22 cellular contexts compared by ENCODE assay signal in the genomic region with DNA sequence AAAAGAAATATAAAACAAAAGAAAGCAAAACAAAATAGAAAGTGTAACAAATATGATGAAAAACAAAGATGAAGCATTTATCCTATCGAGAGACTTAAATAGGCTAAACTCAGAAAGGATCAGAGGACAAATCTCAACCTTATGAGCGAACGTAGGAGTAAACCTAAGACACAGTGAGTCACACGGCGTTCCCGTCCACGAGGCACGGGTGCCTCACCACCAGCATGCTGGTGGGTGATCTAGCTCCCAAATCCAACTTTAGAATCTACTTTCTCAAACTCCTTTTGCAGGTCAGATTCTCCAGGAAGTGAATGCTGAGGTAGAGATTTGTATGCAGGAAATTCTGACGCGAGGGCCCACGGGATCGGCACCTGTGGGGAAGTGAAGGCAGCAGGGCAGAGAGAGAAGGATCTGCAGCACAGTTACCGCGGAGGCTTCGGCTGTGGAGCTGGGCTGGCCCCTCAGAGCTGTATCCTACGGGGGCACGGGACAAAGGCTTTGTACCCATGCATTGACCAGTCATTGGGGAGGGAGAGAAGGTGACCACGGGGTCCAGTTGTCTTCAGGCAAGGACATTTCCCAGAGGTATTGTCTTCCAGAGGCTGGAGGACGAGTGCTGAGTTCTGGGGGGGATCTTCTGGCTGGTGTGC. TPM values are rescaled to one million over a fixed set of nuclear protein-coding genes. Genes with fewer than 3 reads are reported as not detected.
DNase-seq lines count a peak whose midpoint lies in the region; ATAC-seq and TF ChIP-seq lines count a peak whose summit lies in the region.
"Had no signal": no experiment of that assay in that cellular context is flagged by ENCODE, and none has a peak within 500 bp of the region (broad histone marks: within the 10 kb centered on the region; RNA-seq: fewer than 3 reads in every experiment).

No MANE protein-coding gene starts in this region.

- WGBS in spleen, 5 donors: 62 to 72% (median 69%) methylated on average over 19 of the region's 19 CpGs

- no peaks in the 10 kb centered on the region for H3K36me3 ChIP-seq in spleen
- H3K36me3 ChIP-seq: BE2C had no signal

- H3K4me1 ChIP-seq in spleen: no peaks in the 10 kb centered on the region
- H3K4me1 ChIP-seq: BE2C had no signal

- peaks cover 4 to 37% (median 27%) of the 10 kb centered on the region in 8 donors for H3K9me3 ChIP-seq in spleen
- H3K9me3 ChIP-seq: BE2C had no signal

- no peak for ATAC-seq in activated naive CD8-positive, alpha-beta T cell treated with anti-CD3 and anti-CD28 coated beads, Interleukin-2, amount 50 U/mL, for 24 hours
- ATAC-seq in GM19035 (IDR thresholded peaks at IDR 0.05; ENCODE audit: unreplicated experiment): no peak
- ATAC-seq: PC-3 had no signal

- peaks cover 4% of the 10 kb centered on the region for H3K27me3 Mint-ChIP-seq in activated naive CD8-positive, alpha-beta T cell treated with anti-CD3 and anti-CD28 coated beads for 36 hours
- H3K27me3 Mint-ChIP-seq in activated naive CD8-positive, alpha-beta T cell treated with anti-CD3 and anti-CD28 coated beads, Interleukin-2, amount 50 U/mL, for 24 hours: no peaks in the 10 kb centered on the region
- H3K27me3 Mint-ChIP-seq in chondrocyte (ENCODE audit: low read depth): peaks cover 5% of the 10 kb centered on the region
- peaks cover 26% of the 10 kb centered on the region for H3K27me3 Mint-ChIP-seq in nephron progenitor cell (ENCODE audit: low read depth, poor library complexity)

- H3K27me3 ChIP-seq in spleen (replicated peaks in 1 of 7): no peaks in the 10 kb centered on the region
- H3K27me3 ChIP-seq: BE2C had no signal

- TF ChIP-seq POLR2A in spleen (IDR thresholded peaks at IDR 0.05): no peak

- TF ChIP-seq CTCF in chondrocyte (IDR thresholded peaks at IDR 0.05): no peak
- no peak for TF ChIP-seq CTCF in nephron progenitor cell (IDR thresholded peaks at IDR 0.05)
- TF ChIP-seq CTCF in spleen (IDR thresholded peaks at IDR 0.05 in 8 of 11, conservative IDR thresholded peaks at IDR 0.05 in 3 of 11): no peak

- DNase-seq in activated naive CD8-positive, alpha-beta T cell treated with anti-CD3 and anti-CD28 coated beads for 36 hours: no peak
- DNase-seq in activated naive CD8-positive, alpha-beta T cell treated with anti-CD3 and anti-CD28 coated beads, Interleukin-2, amount 50 U/mL, for 24 hours: no peak
- DNase-seq in chondrocyte (ENCODE audit: low spot score): peak; percentile 64
- DNase-seq in nephron progenitor cell: no peak
- peak; percentile 68 for DNase-seq in spleen
- DNase-seq in NCI-H774 (lab: John Stamatoyannopoulos, UW): no peak
- DNase-seq in occipital lobe (lab: John Stamatoyannopoulos, UW): no peak
- DNase-seq: BE2C; CD4-positive, CD25-positive, alpha-beta regulatory T cell; COR-L47; DMS 273 treated with DMSO at 0.1 percent for 48 hours; DND-41; H7; HFFc6; IMR-90; NCI-H1417 treated with DMSO at 0.1 percent for 48 hours; NCI-H187 treated with DMSO at 0.1 percent for 48 hours; NCI-H2227 treated with DMSO at 0.1 percent for 48 hours; NCI-H510A treated with DMSO at 0.1 percent for 48 hours; PC-3 had no signal

- H3K27ac ChIP-seq in spleen: no peak overlapping the region
- H3K27ac ChIP-seq: HL-60 had no signal

- H3K4me3 ChIP-seq in spleen: no peak overlapping the region

- peaks cover 2% of the 10 kb centered on the region for H3K36me3 Mint-ChIP-seq in activated naive CD8-positive, alpha-beta T cell treated with anti-CD3 and anti-CD28 coated beads for 36 hours
- H3K36me3 Mint-ChIP-seq in activated naive CD8-positive, alpha-beta T cell treated with anti-CD3 and anti-CD28 coated beads, Interleukin-2, amount 50 U/mL, for 24 hours (ENCODE audit: low read depth): no peaks in the 10 kb centered on the region
- H3K36me3 Mint-ChIP-seq in chondrocyte (ENCODE audit: low read depth) (peaks cover 5% of the 10 kb centered on the region), nephron progenitor cell (ENCODE audit: low read depth) (no peaks in the 10 kb centered on the region)

- H3K9me3 Mint-ChIP-seq in activated naive CD8-positive, alpha-beta T cell treated with anti-CD3 and anti-CD28 coated beads for 36 hours: peaks cover 9% of the 10 kb centered on the region
- peaks cover 13% of the 10 kb centered on the region for H3K9me3 Mint-ChIP-seq in activated naive CD8-positive, alpha-beta T cell treated with anti-CD3 and anti-CD28 coated beads, Interleukin-2, amount 50 U/mL, for 24 hours
- H3K9me3 Mint-ChIP-seq in chondrocyte (ENCODE audit: low read depth) (peaks cover 17% of the 10 kb centered on the region), nephron progenitor cell (peaks cover 38% of the 10 kb centered on the region)

- H3K4me1 Mint-ChIP-seq in activated naive CD8-positive, alpha-beta T cell treated with anti-CD3 and anti-CD28 coated beads for 36 hours: no peaks in the 10 kb centered on the region
- H3K4me1 Mint-ChIP-seq in activated naive CD8-positive, alpha-beta T cell treated with anti-CD3 and anti-CD28 coated beads, Interleukin-2, amount 50 U/mL, for 24 hours: no peaks in the 10 kb centered on the region
- H3K4me1 Mint-ChIP-seq in chondrocyte (ENCODE audit: low read depth) (peaks cover 11% of the 10 kb centered on the region), nephron progenitor cell (no peaks in the 10 kb centered on the region)
- H3K4me1 Mint-ChIP-seq: CD4-positive, CD25-positive, alpha-beta regulatory T cell had no signal

- peak overlapping the region; percentile 54 for H3K27ac Mint-ChIP-seq in activated naive CD8-positive, alpha-beta T cell treated with anti-CD3 and anti-CD28 coated beads for 36 hours
- no peak overlapping the region for H3K27ac Mint-ChIP-seq in activated naive CD8-positive, alpha-beta T cell treated with anti-CD3 and anti-CD28 coated beads, Interleukin-2, amount 50 U/mL, for 24 hours
- H3K27ac Mint-ChIP-seq in chondrocyte (ENCODE audit: unreplicated experiment) (no peak overlapping the region), nephron progenitor cell (peak overlapping the region; percentile 44)
- H3K27ac Mint-ChIP-seq: CD4-positive, CD25-positive, alpha-beta regulatory T cell; HFFc6 had no signal

- intact Hi-C loops in spleen (cut with DNase I; ENCODE audit: low total_unique reads): no loop called here

- no peak overlapping the region for H3K4me3 Mint-ChIP-seq in activated naive CD8-positive, alpha-beta T cell treated with anti-CD3 and anti-CD28 coated beads for 36 hours
- H3K4me3 Mint-ChIP-seq in activated naive CD8-positive, alpha-beta T cell treated with anti-CD3 and anti-CD28 coated beads, Interleukin-2, amount 50 U/mL, for 24 hours: no peak overlapping the region
- no peak overlapping the region for H3K4me3 Mint-ChIP-seq in chondrocyte (ENCODE audit: unreplicated experiment)
- no peak overlapping the region for H3K4me3 Mint-ChIP-seq in nephron progenitor cell
- H3K4me3 Mint-ChIP-seq: CD4-positive, CD25-positive, alpha-beta regulatory T cell; HFFc6 had no signal

RNA-seq across cellular contexts. Expression of gene MIER2, which starts 7.5 kb away (rescaled TPM):
- total RNA-seq in activated naive CD8-positive, alpha-beta T cell treated with anti-CD3 and anti-CD28 coated beads for 36 hours: 10 to 100 TPM; 17.2 to 18.6 TPM
- 40.2 to 44.5 TPM (median 42.4 TPM) in 3 replicates for total RNA-seq in chondrocyte
- 10 to 100 TPM; 26.8 to 66.5 (median 30.1) TPM for total RNA-seq in spleen
- polyA plus RNA-seq in spleen: 10 to 100 TPM; 19.2 to 47.2 (median 31.3) TPM
- 5.3 TPM for total RNA-seq in occipital lobe
- total RNA-seq: PC-3 had no signal

RNA-seq across cellular contexts. Expression of gene C2CD4C, which starts 56.8 kb away (rescaled TPM):
- under 1 TPM; 0.12 to 0.19 TPM for total RNA-seq in activated naive CD8-positive, alpha-beta T cell treated with anti-CD3 and anti-CD28 coated beads for 36 hours
- total RNA-seq in chondrocyte (1.1 to 1.4 TPM (median 1.4 TPM) in 3 replicates), spleen (1 to 10 TPM in 2 of 7 donors, under 1 TPM in 4, not detected in 1; 0.23 to 2.1 (median 0.85) TPM), occipital lobe (16.1 TPM)
- polyA plus RNA-seq in spleen: under 1 TPM; 0.26 to 0.91 (median 0.67) TPM
- total RNA-seq: CD4-positive, CD25-positive, alpha-beta regulatory T cell; HFFc6 had no signal
- polyA plus RNA-seq: CD4-positive, CD25-positive, alpha-beta regulatory T cell had no signal

Comparison
In these comparisons a context has a peak if more than half of its experiments do, and no peak if none do; other contexts are left out.
1. H3K27ac Mint-ChIP-seq: peak in activated naive CD8-positive, alpha-beta T cell treated with anti-CD3 and anti-CD28 coated beads for 36 hours (single experiment) and nephron progenitor cell (single experiment); none in activated naive CD8-positive, alpha-beta T cell treated with anti-CD3 and anti-CD28 coated beads, Interleukin-2, amount 50 U/mL, for 24 hours (single experiment) and chondrocyte (single experiment).
2. DNase-seq: peak in chondrocyte (single experiment) and spleen (single experiment); none in activated naive CD8-positive, alpha-beta T cell treated with anti-CD3 and anti-CD28 coated beads for 36 hours (single experiment), activated naive CD8-positive, alpha-beta T cell treated with anti-CD3 and anti-CD28 coated beads, Interleukin-2, amount 50 U/mL, for 24 hours (single experiment), nephron progenitor cell (single experiment), NCI-H774 (single experiment) and occipital lobe (single experiment).